ENCODE assay signal across 1 cellular context in the genomic region with DNA sequence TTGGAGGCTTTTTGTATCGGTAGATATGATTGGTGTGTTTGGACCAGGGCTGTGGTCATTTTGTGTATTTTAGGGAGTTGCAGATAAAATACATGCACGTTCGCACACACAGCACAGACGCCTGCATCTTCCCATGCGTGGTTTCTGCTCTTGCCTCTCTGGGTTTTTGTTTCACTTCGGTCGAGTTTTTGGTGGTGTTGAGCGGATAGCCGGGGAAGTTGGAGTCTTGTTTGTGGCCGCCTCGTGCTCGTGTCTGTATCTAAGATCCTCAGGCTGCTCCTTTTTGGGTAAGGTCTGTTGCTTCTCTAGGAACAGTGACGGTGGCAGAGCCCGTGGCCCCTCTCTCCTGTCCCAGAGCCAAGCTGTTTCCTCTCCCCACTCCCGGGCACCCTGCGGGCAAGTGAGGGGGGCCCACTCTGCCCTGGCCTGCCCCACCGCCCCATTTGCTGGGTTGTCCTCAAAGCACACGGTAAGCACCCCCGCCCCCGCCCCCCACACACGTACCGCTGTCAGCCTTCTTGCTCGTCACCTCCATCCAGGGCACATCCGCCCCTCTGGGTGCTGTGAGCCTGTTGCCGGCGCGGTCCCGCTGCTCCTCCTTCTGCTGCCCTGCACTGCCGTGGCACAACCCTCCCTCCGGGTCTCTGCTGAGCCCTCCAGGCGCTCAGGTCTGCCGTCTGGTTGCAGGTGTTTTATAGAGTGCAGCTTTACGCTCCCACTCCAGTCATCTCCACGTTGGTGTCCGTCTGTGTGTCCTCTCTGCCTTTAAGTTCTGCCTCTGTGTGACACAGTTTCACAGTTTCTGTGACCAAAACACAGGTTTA.
TF ChIP-seq lines count a peak whose summit lies in the region.

No MANE protein-coding gene starts in this region.

TF ChIP-seq in GM12878, 131 proteins besides CTCF, POLR2A, EP300 and RAD21 (continues in another document):
- no peak for TF ChIP-seq PAX5 (IDR thresholded peaks at IDR 0.05; ENCODE audit: borderline replicate concordance, low read depth, low read length)
- no peak for TF ChIP-seq STAT1 (conservative IDR thresholded peaks at IDR 0.05)
- TF ChIP-seq NRF1 (conservative IDR thresholded peaks at IDR 0.05; ENCODE audit: low read depth, low read length), result no peak
- TF ChIP-seq BCL11A (IDR thresholded peaks at IDR 0.05; ENCODE audit: low read depth, low read length), result no peak
- 0 out of 2 replicates have a peak, but pooled peaks have one; percentile 39 for TF ChIP-seq GATAD2B (conservative IDR thresholded peaks at IDR 0.05; ENCODE audit: low read depth)
- TF ChIP-seq FOXK2 (IDR thresholded peaks at IDR 0.05), result no peak
- no peak for TF ChIP-seq FOXM1 (IDR thresholded peaks at IDR 0.05; ENCODE audit: low read depth, low read length)
- no peak for TF ChIP-seq KLF5 (IDR thresholded peaks at IDR 0.05; ENCODE audit: partially characterized antibody)
- TF ChIP-seq, protein P1, sequence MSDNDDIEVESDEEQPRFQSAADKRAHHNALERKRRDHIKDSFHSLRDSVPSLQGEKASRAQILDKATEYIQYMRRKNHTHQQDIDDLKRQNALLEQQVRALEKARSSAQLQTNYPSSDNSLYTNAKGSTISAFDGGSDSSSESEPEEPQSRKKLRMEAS (IDR thresholded peaks at IDR 0.05; ENCODE audit: low read depth, low read length), result no peak; the same call in 1 of the 2 replicates
- TF ChIP-seq, protein P2, sequence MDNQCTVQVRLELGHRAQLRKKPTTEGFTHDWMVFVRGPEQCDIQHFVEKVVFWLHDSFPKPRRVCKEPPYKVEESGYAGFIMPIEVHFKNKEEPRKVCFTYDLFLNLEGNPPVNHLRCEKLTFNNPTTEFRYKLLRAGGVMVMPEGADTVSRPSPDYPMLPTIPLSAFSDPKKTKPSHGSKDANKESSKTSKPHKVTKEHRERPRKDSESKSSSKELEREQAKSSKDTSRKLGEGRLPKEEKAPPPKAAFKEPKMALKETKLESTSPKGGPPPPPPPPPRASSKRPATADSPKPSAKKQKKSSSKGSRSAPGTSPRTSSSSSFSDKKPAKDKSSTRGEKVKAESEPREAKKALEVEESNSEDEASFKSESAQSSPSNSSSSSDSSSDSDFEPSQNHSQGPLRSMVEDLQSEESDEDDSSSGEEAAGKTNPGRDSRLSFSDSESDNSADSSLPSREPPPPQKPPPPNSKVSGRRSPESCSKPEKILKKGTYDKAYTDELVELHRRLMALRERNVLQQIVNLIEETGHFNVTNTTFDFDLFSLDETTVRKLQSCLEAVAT (IDR thresholded peaks at IDR 0.05), result 0 out of 2 replicates have a peak, but pooled peaks have one; percentile 7
- TF ChIP-seq MYC (IDR thresholded peaks at IDR 0.05; ENCODE audit: insufficient read depth, insufficient read length, insufficient replicate concordance, low read length, severe bottlenecking), result no peak
- TF ChIP-seq JUND (IDR thresholded peaks at IDR 0.05; ENCODE audit: low read depth, low read length), result no peak
- TF ChIP-seq ETV6 (conservative IDR thresholded peaks at IDR 0.05 in 1 of 2, IDR thresholded peaks at IDR 0.05 in 1 of 2; ENCODE audit: borderline replicate concordance in 1 of 2, low read depth in 1 of 2), result no peak
- TF ChIP-seq NFYA (IDR thresholded peaks at IDR 0.05; ENCODE audit: borderline replicate concordance, low read depth, low read length), result no peak
- no peak for TF ChIP-seq MTA3 (IDR thresholded peaks at IDR 0.05; ENCODE audit: borderline replicate concordance, low read length)
- 0 out of 2 replicates have a peak, but pooled peaks have one; percentile 43 for TF ChIP-seq CHD1 (IDR thresholded peaks at IDR 0.05; ENCODE audit: low read depth, low read length)
- TF ChIP-seq POLR2AphosphoS5 (IDR thresholded peaks at IDR 0.05; ENCODE audit: low read length), result peak; percentile 53
- no peak for TF ChIP-seq KDM1A (IDR thresholded peaks at IDR 0.05; ENCODE audit: borderline replicate concordance)
- TF ChIP-seq, protein P3, sequence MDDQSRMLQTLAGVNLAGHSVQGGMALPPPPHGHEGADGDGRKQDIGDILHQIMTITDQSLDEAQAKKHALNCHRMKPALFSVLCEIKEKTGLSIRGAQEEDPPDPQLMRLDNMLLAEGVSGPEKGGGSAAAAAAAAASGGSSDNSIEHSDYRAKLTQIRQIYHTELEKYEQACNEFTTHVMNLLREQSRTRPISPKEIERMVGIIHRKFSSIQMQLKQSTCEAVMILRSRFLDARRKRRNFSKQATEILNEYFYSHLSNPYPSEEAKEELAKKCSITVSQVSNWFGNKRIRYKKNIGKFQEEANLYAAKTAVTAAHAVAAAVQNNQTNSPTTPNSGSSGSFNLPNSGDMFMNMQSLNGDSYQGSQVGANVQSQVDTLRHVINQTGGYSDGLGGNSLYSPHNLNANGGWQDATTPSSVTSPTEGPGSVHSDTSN (IDR thresholded peaks at IDR 0.05; ENCODE audit: insufficient replicate concordance, low read depth, low read length), result no peak
- TF ChIP-seq MYB (IDR thresholded peaks at IDR 0.05; ENCODE audit: borderline replicate concordance, low read depth, low read length), result no peak
- TF ChIP-seq RUNX3 (IDR thresholded peaks at IDR 0.05; ENCODE audit: low read length), result no peak
- TF ChIP-seq, protein P4, sequence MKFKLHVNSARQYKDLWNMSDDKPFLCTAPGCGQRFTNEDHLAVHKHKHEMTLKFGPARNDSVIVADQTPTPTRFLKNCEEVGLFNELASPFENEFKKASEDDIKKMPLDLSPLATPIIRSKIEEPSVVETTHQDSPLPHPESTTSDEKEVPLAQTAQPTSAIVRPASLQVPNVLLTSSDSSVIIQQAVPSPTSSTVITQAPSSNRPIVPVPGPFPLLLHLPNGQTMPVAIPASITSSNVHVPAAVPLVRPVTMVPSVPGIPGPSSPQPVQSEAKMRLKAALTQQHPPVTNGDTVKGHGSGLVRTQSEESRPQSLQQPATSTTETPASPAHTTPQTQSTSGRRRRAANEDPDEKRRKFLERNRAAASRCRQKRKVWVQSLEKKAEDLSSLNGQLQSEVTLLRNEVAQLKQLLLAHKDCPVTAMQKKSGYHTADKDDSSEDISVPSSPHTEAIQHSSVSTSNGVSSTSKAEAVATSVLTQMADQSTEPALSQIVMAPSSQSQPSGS (IDR thresholded peaks at IDR 0.05; ENCODE audit: low read length), result no peak
- no peak for TF ChIP-seq RELA (IDR thresholded peaks at IDR 0.05; ENCODE audit: borderline replicate concordance, partially characterized antibody)
- no peak for TF ChIP-seq ZNF622 (IDR thresholded peaks at IDR 0.05)
- peak in 1 of 2 experiments; percentile 7; a peak in 1 of 4 replicates for TF ChIP-seq IKZF2 (IDR thresholded peaks at IDR 0.05)
- TF ChIP-seq SMAD1 (IDR thresholded peaks at IDR 0.05; ENCODE audit: low read depth, partially characterized antibody), result no peak
- no peak for TF ChIP-seq HDAC2 (IDR thresholded peaks at IDR 0.05)
- no peak for TF ChIP-seq RBBP5 (conservative IDR thresholded peaks at IDR 0.05)
- no peak for TF ChIP-seq EZH2 (IDR thresholded peaks at IDR 0.05; ENCODE audit: borderline replicate concordance, control insufficient read depth, low read depth, low read length)
- TF ChIP-seq, protein P5, sequence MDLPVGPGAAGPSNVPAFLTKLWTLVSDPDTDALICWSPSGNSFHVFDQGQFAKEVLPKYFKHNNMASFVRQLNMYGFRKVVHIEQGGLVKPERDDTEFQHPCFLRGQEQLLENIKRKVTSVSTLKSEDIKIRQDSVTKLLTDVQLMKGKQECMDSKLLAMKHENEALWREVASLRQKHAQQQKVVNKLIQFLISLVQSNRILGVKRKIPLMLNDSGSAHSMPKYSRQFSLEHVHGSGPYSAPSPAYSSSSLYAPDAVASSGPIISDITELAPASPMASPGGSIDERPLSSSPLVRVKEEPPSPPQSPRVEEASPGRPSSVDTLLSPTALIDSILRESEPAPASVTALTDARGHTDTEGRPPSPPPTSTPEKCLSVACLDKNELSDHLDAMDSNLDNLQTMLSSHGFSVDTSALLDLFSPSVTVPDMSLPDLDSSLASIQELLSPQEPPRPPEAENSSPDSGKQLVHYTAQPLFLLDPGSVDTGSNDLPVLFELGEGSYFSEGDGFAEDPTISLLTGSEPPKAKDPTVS (IDR thresholded peaks at IDR 0.05; ENCODE audit: low read depth, low read length), result no peak
- TF ChIP-seq SPI1 (IDR thresholded peaks at IDR 0.05; ENCODE audit: borderline replicate concordance, insufficient read depth, low read depth, low read length), result no peak
- no peak for TF ChIP-seq POLR2AphosphoS2 (IDR thresholded peaks at IDR 0.05; ENCODE audit: low read depth, low read length)
- TF ChIP-seq, protein P6, sequence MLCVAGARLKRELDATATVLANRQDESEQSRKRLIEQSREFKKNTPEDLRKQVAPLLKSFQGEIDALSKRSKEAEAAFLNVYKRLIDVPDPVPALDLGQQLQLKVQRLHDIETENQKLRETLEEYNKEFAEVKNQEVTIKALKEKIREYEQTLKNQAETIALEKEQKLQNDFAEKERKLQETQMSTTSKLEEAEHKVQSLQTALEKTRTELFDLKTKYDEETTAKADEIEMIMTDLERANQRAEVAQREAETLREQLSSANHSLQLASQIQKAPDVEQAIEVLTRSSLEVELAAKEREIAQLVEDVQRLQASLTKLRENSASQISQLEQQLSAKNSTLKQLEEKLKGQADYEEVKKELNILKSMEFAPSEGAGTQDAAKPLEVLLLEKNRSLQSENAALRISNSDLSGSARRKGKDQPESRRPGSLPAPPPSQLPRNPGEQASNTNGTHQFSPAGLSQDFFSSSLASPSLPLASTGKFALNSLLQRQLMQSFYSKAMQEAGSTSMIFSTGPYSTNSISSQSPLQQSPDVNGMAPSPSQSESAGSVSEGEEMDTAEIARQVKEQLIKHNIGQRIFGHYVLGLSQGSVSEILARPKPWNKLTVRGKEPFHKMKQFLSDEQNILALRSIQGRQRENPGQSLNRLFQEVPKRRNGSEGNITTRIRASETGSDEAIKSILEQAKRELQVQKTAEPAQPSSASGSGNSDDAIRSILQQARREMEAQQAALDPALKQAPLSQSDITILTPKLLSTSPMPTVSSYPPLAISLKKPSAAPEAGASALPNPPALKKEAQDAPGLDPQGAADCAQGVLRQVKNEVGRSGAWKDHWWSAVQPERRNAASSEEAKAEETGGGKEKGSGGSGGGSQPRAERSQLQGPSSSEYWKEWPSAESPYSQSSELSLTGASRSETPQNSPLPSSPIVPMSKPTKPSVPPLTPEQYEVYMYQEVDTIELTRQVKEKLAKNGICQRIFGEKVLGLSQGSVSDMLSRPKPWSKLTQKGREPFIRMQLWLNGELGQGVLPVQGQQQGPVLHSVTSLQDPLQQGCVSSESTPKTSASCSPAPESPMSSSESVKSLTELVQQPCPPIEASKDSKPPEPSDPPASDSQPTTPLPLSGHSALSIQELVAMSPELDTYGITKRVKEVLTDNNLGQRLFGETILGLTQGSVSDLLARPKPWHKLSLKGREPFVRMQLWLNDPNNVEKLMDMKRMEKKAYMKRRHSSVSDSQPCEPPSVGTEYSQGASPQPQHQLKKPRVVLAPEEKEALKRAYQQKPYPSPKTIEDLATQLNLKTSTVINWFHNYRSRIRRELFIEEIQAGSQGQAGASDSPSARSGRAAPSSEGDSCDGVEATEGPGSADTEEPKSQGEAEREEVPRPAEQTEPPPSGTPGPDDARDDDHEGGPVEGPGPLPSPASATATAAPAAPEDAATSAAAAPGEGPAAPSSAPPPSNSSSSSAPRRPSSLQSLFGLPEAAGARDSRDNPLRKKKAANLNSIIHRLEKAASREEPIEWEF (IDR thresholded peaks at IDR 0.05; ENCODE audit: insufficient replicate concordance, low read depth, low read length), result no peak
- TF ChIP-seq RCOR1 (conservative IDR thresholded peaks at IDR 0.05; ENCODE audit: low read depth, low read length), result no peak
- 0 out of 2 replicates have a peak, but pooled peaks have one; percentile 22 for TF ChIP-seq DPF2 (IDR thresholded peaks at IDR 0.05)
- no peak for TF ChIP-seq SUPT20H (IDR thresholded peaks at IDR 0.05; ENCODE audit: borderline replicate concordance, control insufficient read depth, low read depth, low read length)
- TF ChIP-seq, protein P7, sequence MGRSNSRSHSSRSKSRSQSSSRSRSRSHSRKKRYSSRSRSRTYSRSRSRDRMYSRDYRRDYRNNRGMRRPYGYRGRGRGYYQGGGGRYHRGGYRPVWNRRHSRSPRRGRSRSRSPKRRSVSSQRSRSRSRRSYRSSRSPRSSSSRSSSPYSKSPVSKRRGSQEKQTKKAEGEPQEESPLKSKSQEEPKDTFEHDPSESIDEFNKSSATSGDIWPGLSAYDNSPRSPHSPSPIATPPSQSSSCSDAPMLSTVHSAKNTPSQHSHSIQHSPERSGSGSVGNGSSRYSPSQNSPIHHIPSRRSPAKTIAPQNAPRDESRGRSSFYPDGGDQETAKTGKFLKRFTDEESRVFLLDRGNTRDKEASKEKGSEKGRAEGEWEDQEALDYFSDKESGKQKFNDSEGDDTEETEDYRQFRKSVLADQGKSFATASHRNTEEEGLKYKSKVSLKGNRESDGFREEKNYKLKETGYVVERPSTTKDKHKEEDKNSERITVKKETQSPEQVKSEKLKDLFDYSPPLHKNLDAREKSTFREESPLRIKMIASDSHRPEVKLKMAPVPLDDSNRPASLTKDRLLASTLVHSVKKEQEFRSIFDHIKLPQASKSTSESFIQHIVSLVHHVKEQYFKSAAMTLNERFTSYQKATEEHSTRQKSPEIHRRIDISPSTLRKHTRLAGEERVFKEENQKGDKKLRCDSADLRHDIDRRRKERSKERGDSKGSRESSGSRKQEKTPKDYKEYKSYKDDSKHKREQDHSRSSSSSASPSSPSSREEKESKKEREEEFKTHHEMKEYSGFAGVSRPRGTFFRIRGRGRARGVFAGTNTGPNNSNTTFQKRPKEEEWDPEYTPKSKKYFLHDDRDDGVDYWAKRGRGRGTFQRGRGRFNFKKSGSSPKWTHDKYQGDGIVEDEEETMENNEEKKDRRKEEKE (IDR thresholded peaks at IDR 0.05), result no peak
- TF ChIP-seq, protein P8, sequence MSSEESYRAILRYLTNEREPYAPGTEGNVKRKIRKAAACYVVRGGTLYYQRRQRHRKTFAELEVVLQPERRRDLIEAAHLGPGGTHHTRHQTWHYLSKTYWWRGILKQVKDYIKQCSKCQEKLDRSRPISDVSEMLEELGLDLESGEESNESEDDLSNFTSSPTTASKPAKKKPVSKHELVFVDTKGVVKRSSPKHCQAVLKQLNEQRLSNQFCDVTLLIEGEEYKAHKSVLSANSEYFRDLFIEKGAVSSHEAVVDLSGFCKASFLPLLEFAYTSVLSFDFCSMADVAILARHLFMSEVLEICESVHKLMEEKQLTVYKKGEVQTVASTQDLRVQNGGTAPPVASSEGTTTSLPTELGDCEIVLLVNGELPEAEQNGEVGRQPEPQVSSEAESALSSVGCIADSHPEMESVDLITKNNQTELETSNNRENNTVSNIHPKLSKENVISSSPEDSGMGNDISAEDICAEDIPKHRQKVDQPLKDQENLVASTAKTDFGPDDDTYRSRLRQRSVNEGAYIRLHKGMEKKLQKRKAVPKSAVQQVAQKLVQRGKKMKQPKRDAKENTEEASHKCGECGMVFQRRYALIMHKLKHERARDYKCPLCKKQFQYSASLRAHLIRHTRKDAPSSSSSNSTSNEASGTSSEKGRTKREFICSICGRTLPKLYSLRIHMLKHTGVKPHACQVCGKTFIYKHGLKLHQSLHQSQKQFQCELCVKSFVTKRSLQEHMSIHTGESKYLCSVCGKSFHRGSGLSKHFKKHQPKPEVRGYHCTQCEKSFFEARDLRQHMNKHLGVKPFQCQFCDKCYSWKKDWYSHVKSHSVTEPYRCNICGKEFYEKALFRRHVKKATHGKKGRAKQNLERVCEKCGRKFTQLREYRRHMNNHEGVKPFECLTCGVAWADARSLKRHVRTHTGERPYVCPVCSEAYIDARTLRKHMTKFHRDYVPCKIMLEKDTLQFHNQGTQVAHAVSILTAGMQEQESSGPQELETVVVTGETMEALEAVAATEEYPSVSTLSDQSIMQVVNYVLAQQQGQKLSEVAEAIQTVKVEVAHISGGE (CRISPR knock-in tag; IDR thresholded peaks at IDR 0.05), result no peak
- no peak for TF ChIP-seq KAT2A (conservative IDR thresholded peaks at IDR 0.05; ENCODE audit: control insufficient read depth, low read depth, low read length)
